ENCODE assay signal across 16 cellular contexts in genomic region chr4:185236155-185236503, GRCh38. TPM values are rescaled to one million over a fixed set of nuclear protein-coding genes. Genes with fewer than 3 reads are reported as not detected.
DNase-seq lines count a peak whose midpoint lies in the region; ATAC-seq and TF ChIP-seq lines count a peak whose summit lies in the region.
"Had no signal": no experiment of that assay in that cellular context is flagged by ENCODE, and none has a peak within 500 bp of the region (broad histone marks: within the 10 kb centered on the region; RNA-seq: fewer than 3 reads in every experiment).

No MANE protein-coding gene starts in this region.

- H3K36me3 ChIP-seq in Caco-2 (ENCODE audit: control insufficient read depth, insufficient read depth, low read length) (no peaks in the 10 kb centered on the region), SK-N-SH (replicated peaks in 1 of 2; ENCODE audit: control insufficient read depth in 1 of 2, insufficient read depth in 2 of 2, low read length in 1 of 2) (no peaks in the 10 kb centered on the region), left lung (no peaks in the 10 kb centered on the region), ascending aorta (no peaks in the 10 kb centered on the region)

- H3K4me3 ChIP-seq in Caco-2 (ENCODE audit: low read depth, low read length) (no peak overlapping the region), SK-N-SH (ENCODE audit: low read depth in 2 of 2, low read length in 1 of 2) (no peak overlapping the region), left lung (no peak overlapping the region), ascending aorta (no peak overlapping the region)
- H3K4me3 ChIP-seq: BLaER1 treated with 17β-estradiol and CSF1 and Interleukin-3, amounts not matched to agents 10 nM and 100 nM had no signal

- no peaks in the 10 kb centered on the region for H3K27me3 Mint-ChIP-seq in Caco-2 (ENCODE audit: insufficient read depth, unreplicated experiment)
- H3K27me3 Mint-ChIP-seq in activated CD4-positive, alpha-beta T cell treated with anti-CD3 and anti-CD28 coated beads for 36 hours = no peaks in the 10 kb centered on the region
- H3K27me3 Mint-ChIP-seq: CD8-positive, alpha-beta memory T cell had no signal

- CTCF ChIA-PET in Caco-2 (lab: Charles Lee) = no interaction called here
- CTCF ChIA-PET in SK-N-SH (lab: Yijun Ruan, JAX) = interaction anchor here (1.0 to 1.5 kb wide), 3 partner anchors 9 to 26 kb away, joined by 3 to 4 read pairs (median 3); partner anchors contain the start of gene SNX25
- CTCF ChIA-PET in activated CD4-positive, alpha-beta T cell treated with anti-CD3 and anti-CD28 coated beads for 36 hours (lab: Charles Lee) = interaction anchor here (0.9 kb wide), 1 partner anchor 9 kb away, joined by 3 read pairs; no protein-coding TSS in a partner anchor

- H3K4me1 Mint-ChIP-seq in Caco-2 (ENCODE audit: low read depth, unreplicated experiment) = peaks cover 17% of the 10 kb centered on the region
- peaks cover 29% of the 10 kb centered on the region for H3K4me1 Mint-ChIP-seq in activated CD4-positive, alpha-beta T cell treated with anti-CD3 and anti-CD28 coated beads for 36 hours

- H3K9me3 Mint-ChIP-seq in Caco-2 (ENCODE audit: unreplicated experiment) = no peaks in the 10 kb centered on the region
- H3K9me3 Mint-ChIP-seq in activated CD4-positive, alpha-beta T cell treated with anti-CD3 and anti-CD28 coated beads for 36 hours (ENCODE audit: low read depth) = peaks cover 7% of the 10 kb centered on the region
- H3K9me3 Mint-ChIP-seq: CD8-positive, alpha-beta memory T cell had no signal

- peaks cover 20% of the 10 kb centered on the region for H4K20me1 ChIP-seq in SK-N-SH (ENCODE audit: insufficient read depth)

- 60% methylated on average over 2 of the region's 2 CpGs for whole genome bisulfite sequencing in SK-N-SH (ENCODE audit: low lambda C conversion rate)

- no peak for TF ChIP-seq EP300 in SK-N-SH (IDR thresholded peaks at IDR 0.05; ENCODE audit: borderline replicate concordance in 1 of 2, low read depth in 1 of 2, low read length in 1 of 2)

- peak overlapping the region; percentile 93 for H3K27ac Mint-ChIP-seq in Caco-2 (ENCODE audit: unreplicated experiment)
- H3K27ac Mint-ChIP-seq in activated CD4-positive, alpha-beta T cell treated with anti-CD3 and anti-CD28 coated beads for 36 hours = no peak overlapping the region

- TF ChIP-seq RAD21 in SK-N-SH (IDR thresholded peaks at IDR 0.05; ENCODE audit: low read length) = no peak

- POLR2A ChIA-PET in Caco-2 (lab: Charles Lee) (no interaction called here), SK-N-SH (lab: Yijun Ruan, JAX) (no interaction called here)
- POLR2A ChIA-PET in activated CD4-positive, alpha-beta T cell treated with anti-CD3 and anti-CD28 coated beads for 36 hours (lab: Charles Lee) = no interaction called here

- H3K4me1 ChIP-seq in Caco-2 (peaks cover 10% of the 10 kb centered on the region), SK-N-SH (ENCODE audit: control insufficient read depth in 1 of 2, insufficient read depth in 2 of 2, low read depth in 1 of 2, low read length in 1 of 2) (peaks cover 6 to 18% of the 10 kb centered on the region in 2 experiments; a peak in 3 of 4 replicates), left lung (peaks cover 0 to 4% of the 10 kb centered on the region in 2 donors), ascending aorta (peaks cover 0 to 23% of the 10 kb centered on the region in 2 donors)

- H3K9me2 ChIP-seq in SK-N-SH = no peaks in the 10 kb centered on the region

- H3K9me3 ChIP-seq in Caco-2 (no peaks in the 10 kb centered on the region), SK-N-SH (no peaks in the 10 kb centered on the region), left lung (peaks cover 0 to 4% of the 10 kb centered on the region in 2 donors), ascending aorta (no peaks in the 10 kb centered on the region)

- TF ChIP-seq CTCF in Caco-2 (IDR thresholded peaks at IDR 0.05; ENCODE audit: insufficient read depth in 1 of 2, low read depth in 1 of 2, low read length in 1 of 2, severe bottlenecking in 1 of 2, unreplicated experiment in 1 of 2) = no peak
- no peak for TF ChIP-seq CTCF in SK-N-SH (IDR thresholded peaks at IDR 0.05)
- TF ChIP-seq CTCF in left lung (IDR thresholded peaks at IDR 0.05) = no peak
- TF ChIP-seq CTCF in omental fat pad (IDR thresholded peaks at IDR 0.05) = no peak
- no peak for TF ChIP-seq CTCF in ascending aorta (IDR thresholded peaks at IDR 0.05)

- intact Hi-C loops in Caco-2 (cut with micrococcal nuclease; ENCODE audit: unreplicated experiment) (loop anchor here (5.0 kb wide), 1 partner anchor 161 kb away; the partner anchor contains the start of genes ANKRD37 and LRP2BP), left lung (cut with DNase I) (no loop called here), ascending aorta (cut with DNase I) (no loop called here)
- intact Hi-C loops in activated CD4-positive, alpha-beta T cell treated with anti-CD3 and anti-CD28 coated beads for 36 hours (cut with DNase I, micrococcal nuclease) = no loop called here

- H3K4me2 ChIP-seq in SK-N-SH = 0 out of 2 replicates have a peak overlapping the region, but pooled peaks have one; percentile 8
- H3K4me2 ChIP-seq: BLaER1 treated with 17β-estradiol and CSF1 and Interleukin-3, amounts not matched to agents 10 nM and 100 nM had no signal

- ATAC-seq in left lung (peak; percentile 4), omental fat pad (ENCODE audit: low FRiP score) (peak; percentile 22)
- no peak for ATAC-seq in activated CD4-positive, alpha-beta T cell treated with anti-CD3 and anti-CD28 coated beads for 36 hours
- ATAC-seq: PC-3 had no signal

- no peaks in the 10 kb centered on the region for H3K36me3 Mint-ChIP-seq in Caco-2 (ENCODE audit: insufficient read depth, unreplicated experiment)
- peaks cover 9% of the 10 kb centered on the region for H3K36me3 Mint-ChIP-seq in activated CD4-positive, alpha-beta T cell treated with anti-CD3 and anti-CD28 coated beads for 36 hours (ENCODE audit: low read depth)

- H3K27me3 ChIP-seq in Caco-2 (replicated peaks; ENCODE audit: control insufficient read depth, insufficient read depth, low read length) (no peaks in the 10 kb centered on the region), SK-N-SH (ENCODE audit: insufficient read depth) (no peaks in the 10 kb centered on the region), left lung (no peaks in the 10 kb centered on the region), ascending aorta (no peaks in the 10 kb centered on the region)
- H3K27me3 ChIP-seq: BLaER1 treated with 17β-estradiol and CSF1 and Interleukin-3, amounts not matched to agents 10 nM and 100 nM had no signal

- no peak overlapping the region for H3K9ac ChIP-seq in SK-N-SH
- H3K9ac ChIP-seq: BLaER1 treated with 17β-estradiol and CSF1 and Interleukin-3, amounts not matched to agents 10 nM and 100 nM had no signal

- H3K27ac ChIP-seq in SK-N-SH (ENCODE audit: low read depth in 2 of 2, low read length in 1 of 2) (peak overlapping the region in 1 of 2 experiments; percentile 19; a peak in 2 of 4 replicates), left lung (no peak overlapping the region), ascending aorta (no peak overlapping the region)
- H3K27ac ChIP-seq: BLaER1 treated with 17β-estradiol and CSF1 and Interleukin-3, amounts not matched to agents 10 nM and 100 nM; RWPE1 had no signal

- peak overlapping the region; percentile 34 for H3K4me3 Mint-ChIP-seq in Caco-2 (ENCODE audit: unreplicated experiment)
- no peak overlapping the region for H3K4me3 Mint-ChIP-seq in activated CD4-positive, alpha-beta T cell treated with anti-CD3 and anti-CD28 coated beads for 36 hours
- H3K4me3 Mint-ChIP-seq: CD8-positive, alpha-beta memory T cell had no signal

- peaks cover 4% of the 10 kb centered on the region for H3F3A ChIP-seq in SK-N-SH (replicated peaks; ENCODE audit: insufficient read depth)

- no peak overlapping the region for H2AFZ ChIP-seq in SK-N-SH (ENCODE audit: low read depth)

- DNase-seq in Caco-2 (no peak), SK-N-SH (no peak), left lung (no peak), omental fat pad (ENCODE audit: low spot score) (no peak), nucleus accumbens (lab: John Stamatoyannopoulos, UW) (no peak), ascending aorta (ENCODE audit: low spot score in 2 of 2) (no peak)
- DNase-seq in stimulated activated CD8-positive, alpha-beta memory T cell treated with anti-CD3 and anti-CD28 coated beads, Interleukin-4, amount 100 ng/mL, for 48 hours = no peak
- DNase-seq in activated CD4-positive, alpha-beta T cell treated with anti-CD3 and anti-CD28 coated beads for 36 hours = no peak
- DNase-seq: CD8-positive, alpha-beta memory T cell; Karpas-422; NCI-H1417 treated with DMSO at 0.1 percent for 48 hours; NCI-H187 treated with DMSO at 0.1 percent for 48 hours; PC-3; SIG-M5 had no signal

- H3K79me2 ChIP-seq in SK-N-SH (ENCODE audit: insufficient read depth) = peaks cover 83% of the 10 kb centered on the region

- BruUV-seq in Caco-2 (replicated peaks; lab: Mats Ljungman, UMichigan) = no TSS peak

TF ChIP-seq in SK-N-SH, 30 proteins besides CTCF, POLR2A, EP300 and RAD21 (continues in another document):
- TF ChIP-seq, protein P1, sequence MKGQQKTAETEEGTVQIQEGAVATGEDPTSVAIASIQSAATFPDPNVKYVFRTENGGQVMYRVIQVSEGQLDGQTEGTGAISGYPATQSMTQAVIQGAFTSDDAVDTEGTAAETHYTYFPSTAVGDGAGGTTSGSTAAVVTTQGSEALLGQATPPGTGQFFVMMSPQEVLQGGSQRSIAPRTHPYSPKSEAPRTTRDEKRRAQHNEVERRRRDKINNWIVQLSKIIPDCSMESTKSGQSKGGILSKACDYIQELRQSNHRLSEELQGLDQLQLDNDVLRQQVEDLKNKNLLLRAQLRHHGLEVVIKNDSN (IDR thresholded peaks at IDR 0.05; ENCODE audit: borderline replicate concordance, low read depth) = no peak
- no peak for TF ChIP-seq NFIC (IDR thresholded peaks at IDR 0.05; ENCODE audit: borderline replicate concordance)
- no peak for TF ChIP-seq TCF12 (IDR thresholded peaks at IDR 0.05)
- TF ChIP-seq GATA2 (CRISPR knock-in tag; IDR thresholded peaks at IDR 0.05) = no peak
- no peak for TF ChIP-seq RCOR1 (IDR thresholded peaks at IDR 0.05; ENCODE audit: low read length)
- no peak for TF ChIP-seq JUND (IDR thresholded peaks at IDR 0.05)

RNA-seq across cellular contexts. Expression of gene SNX25, which starts 26.7 kb away (rescaled TPM):
- 9.3 and 10.2 TPM in 2 replicates for total RNA-seq in Caco-2 (2022)
- 8.5 and 11.4 TPM in 2 replicates for polyA plus RNA-seq in SK-N-SH (2012; rRNA removed)
- polyA plus RNA-seq in SK-N-SH (2012; cell fraction: cytosol; rRNA removed) = 12.0 and 14.0 TPM in 2 replicates
- polyA plus RNA-seq in SK-N-SH (2012; cell fraction: nucleus; rRNA removed) = 6.6 and 13.2 TPM in 2 replicates
- 100 to 1,000 TPM in 1 of 2 donors, 10 to 100 TPM in 1; 65.8 to 122 TPM for total RNA-seq in left lung
- total RNA-seq in omental fat pad = 10 to 100 TPM; 16.0 to 22.5 (median 21.9) TPM
- 18.7 TPM for total RNA-seq in ascending aorta
- total RNA-seq in activated CD4-positive, alpha-beta T cell treated with anti-CD3 and anti-CD28 coated beads for 36 hours = 10 to 100 TPM; 14.8 to 15.0 TPM

RNA-seq across cellular contexts. Expression of gene CFAP97, which starts 32.3 kb away (rescaled TPM):
- total RNA-seq in Caco-2 (2022) (18.0 and 20.3 TPM in 2 replicates), left lung (10 to 100 TPM; 25.7 to 39.0 TPM), omental fat pad (10 to 100 TPM; 27.7 to 34.7 (median 32.0) TPM), ascending aorta (27.7 TPM)
- 10.6 and 14.1 TPM in 2 replicates for polyA plus RNA-seq in SK-N-SH (2012; rRNA removed)
- polyA plus RNA-seq in SK-N-SH (2012; cell fraction: cytosol; rRNA removed) = 18.9 and 23.0 TPM in 2 replicates
- polyA plus RNA-seq in SK-N-SH (2012; cell fraction: nucleus; rRNA removed) = 5.7 and 11.4 TPM in 2 replicates
- 10 to 100 TPM; 54.6 to 81.8 TPM for total RNA-seq in activated CD4-positive, alpha-beta T cell treated with anti-CD3 and anti-CD28 coated beads for 36 hours
